Comparison of ENCODE assay signal across 1 cellular context in the genomic region with DNA sequence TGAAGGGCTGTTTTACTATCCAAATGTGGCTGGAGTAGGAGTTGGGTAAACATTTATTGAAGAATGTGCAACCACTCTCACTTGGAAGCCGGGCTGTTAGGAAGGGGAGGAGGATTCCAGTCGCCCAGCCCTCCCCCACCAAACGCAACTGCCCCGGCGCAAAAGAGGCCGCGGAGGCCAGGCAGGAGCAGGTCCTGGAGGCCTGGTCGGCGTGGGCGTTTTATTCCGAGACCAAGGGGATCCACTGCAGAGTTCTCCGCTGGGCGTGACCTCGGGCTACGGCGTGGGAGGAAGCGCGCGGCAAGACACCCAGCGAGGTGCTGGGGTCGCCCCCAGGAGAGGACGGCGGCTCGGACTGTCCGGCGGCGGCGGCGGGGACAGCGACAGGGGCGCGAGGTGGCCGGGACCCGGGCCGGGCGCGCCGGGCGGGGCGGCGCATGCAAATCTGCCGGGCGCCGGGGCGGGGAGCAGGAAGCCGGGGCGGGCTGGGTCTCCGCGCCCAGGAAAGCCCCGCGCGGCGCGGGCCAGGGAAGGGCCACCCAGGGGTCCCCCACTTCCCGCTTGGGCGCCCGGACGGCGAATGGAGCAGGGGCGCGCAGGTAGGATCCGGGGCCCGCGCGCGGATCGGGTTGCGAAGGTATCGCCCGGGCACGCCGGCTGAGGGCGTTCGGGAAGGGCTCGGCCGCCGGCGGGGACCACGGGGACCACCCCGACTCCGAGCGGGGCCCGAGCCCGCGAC.
A peak's percentile ranks its signal among the peaks of the same experiment; 100 is the strongest.
TF ChIP-seq lines count a peak whose summit lies in the region.

A gene (plus strand): TSS at position 553 of the 739 bp plus-strand sequence. CDS start 26,230 bp downstream, outside the sequence.

TF ChIP-seq in HepG2, 621 proteins besides CTCF, POLR2A, EP300 and RAD21 (continued from another document and continues in another):
- TF ChIP-seq, protein P1, sequence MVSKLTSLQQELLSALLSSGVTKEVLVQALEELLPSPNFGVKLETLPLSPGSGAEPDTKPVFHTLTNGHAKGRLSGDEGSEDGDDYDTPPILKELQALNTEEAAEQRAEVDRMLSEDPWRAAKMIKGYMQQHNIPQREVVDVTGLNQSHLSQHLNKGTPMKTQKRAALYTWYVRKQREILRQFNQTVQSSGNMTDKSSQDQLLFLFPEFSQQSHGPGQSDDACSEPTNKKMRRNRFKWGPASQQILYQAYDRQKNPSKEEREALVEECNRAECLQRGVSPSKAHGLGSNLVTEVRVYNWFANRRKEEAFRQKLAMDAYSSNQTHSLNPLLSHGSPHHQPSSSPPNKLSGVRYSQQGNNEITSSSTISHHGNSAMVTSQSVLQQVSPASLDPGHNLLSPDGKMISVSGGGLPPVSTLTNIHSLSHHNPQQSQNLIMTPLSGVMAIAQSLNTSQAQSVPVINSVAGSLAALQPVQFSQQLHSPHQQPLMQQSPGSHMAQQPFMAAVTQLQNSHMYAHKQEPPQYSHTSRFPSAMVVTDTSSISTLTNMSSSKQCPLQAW (CRISPR knock-in tag; IDR thresholded peaks at IDR 0.05): peak; percentile 76
- TF ChIP-seq, protein P2, sequence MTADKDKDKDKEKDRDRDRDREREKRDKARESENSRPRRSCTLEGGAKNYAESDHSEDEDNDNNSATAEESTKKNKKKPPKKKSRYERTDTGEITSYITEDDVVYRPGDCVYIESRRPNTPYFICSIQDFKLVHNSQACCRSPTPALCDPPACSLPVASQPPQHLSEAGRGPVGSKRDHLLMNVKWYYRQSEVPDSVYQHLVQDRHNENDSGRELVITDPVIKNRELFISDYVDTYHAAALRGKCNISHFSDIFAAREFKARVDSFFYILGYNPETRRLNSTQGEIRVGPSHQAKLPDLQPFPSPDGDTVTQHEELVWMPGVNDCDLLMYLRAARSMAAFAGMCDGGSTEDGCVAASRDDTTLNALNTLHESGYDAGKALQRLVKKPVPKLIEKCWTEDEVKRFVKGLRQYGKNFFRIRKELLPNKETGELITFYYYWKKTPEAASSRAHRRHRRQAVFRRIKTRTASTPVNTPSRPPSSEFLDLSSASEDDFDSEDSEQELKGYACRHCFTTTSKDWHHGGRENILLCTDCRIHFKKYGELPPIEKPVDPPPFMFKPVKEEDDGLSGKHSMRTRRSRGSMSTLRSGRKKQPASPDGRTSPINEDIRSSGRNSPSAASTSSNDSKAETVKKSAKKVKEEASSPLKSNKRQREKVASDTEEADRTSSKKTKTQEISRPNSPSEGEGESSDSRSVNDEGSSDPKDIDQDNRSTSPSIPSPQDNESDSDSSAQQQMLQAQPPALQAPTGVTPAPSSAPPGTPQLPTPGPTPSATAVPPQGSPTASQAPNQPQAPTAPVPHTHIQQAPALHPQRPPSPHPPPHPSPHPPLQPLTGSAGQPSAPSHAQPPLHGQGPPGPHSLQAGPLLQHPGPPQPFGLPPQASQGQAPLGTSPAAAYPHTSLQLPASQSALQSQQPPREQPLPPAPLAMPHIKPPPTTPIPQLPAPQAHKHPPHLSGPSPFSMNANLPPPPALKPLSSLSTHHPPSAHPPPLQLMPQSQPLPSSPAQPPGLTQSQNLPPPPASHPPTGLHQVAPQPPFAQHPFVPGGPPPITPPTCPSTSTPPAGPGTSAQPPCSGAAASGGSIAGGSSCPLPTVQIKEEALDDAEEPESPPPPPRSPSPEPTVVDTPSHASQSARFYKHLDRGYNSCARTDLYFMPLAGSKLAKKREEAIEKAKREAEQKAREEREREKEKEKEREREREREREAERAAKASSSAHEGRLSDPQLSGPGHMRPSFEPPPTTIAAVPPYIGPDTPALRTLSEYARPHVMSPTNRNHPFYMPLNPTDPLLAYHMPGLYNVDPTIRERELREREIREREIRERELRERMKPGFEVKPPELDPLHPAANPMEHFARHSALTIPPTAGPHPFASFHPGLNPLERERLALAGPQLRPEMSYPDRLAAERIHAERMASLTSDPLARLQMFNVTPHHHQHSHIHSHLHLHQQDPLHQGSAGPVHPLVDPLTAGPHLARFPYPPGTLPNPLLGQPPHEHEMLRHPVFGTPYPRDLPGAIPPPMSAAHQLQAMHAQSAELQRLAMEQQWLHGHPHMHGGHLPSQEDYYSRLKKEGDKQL (CRISPR knock-in tag; IDR thresholded peaks at IDR 0.05; ENCODE audit: low read depth): peak; percentile 64; the same call in 1 of the 2 replicates
- TF ChIP-seq SIX4 (CRISPR knock-in tag; IDR thresholded peaks at IDR 0.05): 0 out of 2 replicates have a peak, but pooled peaks have one; percentile 64
- TF ChIP-seq FOXJ3 (CRISPR knock-in tag; IDR thresholded peaks at IDR 0.05; ENCODE audit: borderline replicate concordance): 0 out of 2 replicates have a peak, but pooled peaks have one; percentile 34
- no peak for TF ChIP-seq SMARCC2 (IDR thresholded peaks at IDR 0.05)
- TF ChIP-seq FOXC1 (CRISPR knock-in tag; IDR thresholded peaks at IDR 0.05; ENCODE audit: borderline replicate concordance): 0 out of 2 replicates have a peak, but pooled peaks have one; percentile 7
- no peak for TF ChIP-seq NONO (IDR thresholded peaks at IDR 0.05)
- TF ChIP-seq NONO (CRISPR knock-in tag; conservative IDR thresholded peaks at IDR 0.05): no peak; the same call in none of the 2 replicates
- TF ChIP-seq CBFB (CRISPR knock-in tag; IDR thresholded peaks at IDR 0.05): no peak
- TF ChIP-seq, protein P3, sequence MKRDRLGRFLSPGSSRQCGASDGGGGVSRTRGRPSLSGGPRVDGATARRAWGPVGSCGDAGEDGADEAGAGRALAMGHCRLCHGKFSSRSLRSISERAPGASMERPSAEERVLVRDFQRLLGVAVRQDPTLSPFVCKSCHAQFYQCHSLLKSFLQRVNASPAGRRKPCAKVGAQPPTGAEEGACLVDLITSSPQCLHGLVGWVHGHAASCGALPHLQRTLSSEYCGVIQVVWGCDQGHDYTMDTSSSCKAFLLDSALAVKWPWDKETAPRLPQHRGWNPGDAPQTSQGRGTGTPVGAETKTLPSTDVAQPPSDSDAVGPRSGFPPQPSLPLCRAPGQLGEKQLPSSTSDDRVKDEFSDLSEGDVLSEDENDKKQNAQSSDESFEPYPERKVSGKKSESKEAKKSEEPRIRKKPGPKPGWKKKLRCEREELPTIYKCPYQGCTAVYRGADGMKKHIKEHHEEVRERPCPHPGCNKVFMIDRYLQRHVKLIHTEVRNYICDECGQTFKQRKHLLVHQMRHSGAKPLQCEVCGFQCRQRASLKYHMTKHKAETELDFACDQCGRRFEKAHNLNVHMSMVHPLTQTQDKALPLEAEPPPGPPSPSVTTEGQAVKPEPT (CRISPR knock-in tag; IDR thresholded peaks at IDR 0.05; ENCODE audit: low read depth): peak; percentile 56; the same call in 1 of the 2 replicates
- TF ChIP-seq TCF7 (IDR thresholded peaks at IDR 0.05; ENCODE audit: low read depth): peak; percentile 45; the same call in 1 of the 2 replicates
- TF ChIP-seq ZNF75D (CRISPR knock-in tag; IDR thresholded peaks at IDR 0.05; ENCODE audit: borderline replicate concordance): no peak
- no peak for TF ChIP-seq SAFB2 (CRISPR knock-in tag; IDR thresholded peaks at IDR 0.05; ENCODE audit: borderline replicate concordance, low read depth)
- no peak for TF ChIP-seq ZNF780A (CRISPR knock-in tag; IDR thresholded peaks at IDR 0.05)
- TF ChIP-seq TP53 (CRISPR knock-in tag; conservative IDR thresholded peaks at IDR 0.05): no peak
- no peak for TF ChIP-seq CC2D1A (CRISPR knock-in tag; IDR thresholded peaks at IDR 0.05)
- TF ChIP-seq NR2C2 (CRISPR knock-in tag; IDR thresholded peaks at IDR 0.05; ENCODE audit: borderline replicate concordance): peak; percentile 49; the same call in 1 of the 2 replicates
- no peak for TF ChIP-seq REL (CRISPR knock-in tag; conservative IDR thresholded peaks at IDR 0.05)
- TF ChIP-seq, protein P4, sequence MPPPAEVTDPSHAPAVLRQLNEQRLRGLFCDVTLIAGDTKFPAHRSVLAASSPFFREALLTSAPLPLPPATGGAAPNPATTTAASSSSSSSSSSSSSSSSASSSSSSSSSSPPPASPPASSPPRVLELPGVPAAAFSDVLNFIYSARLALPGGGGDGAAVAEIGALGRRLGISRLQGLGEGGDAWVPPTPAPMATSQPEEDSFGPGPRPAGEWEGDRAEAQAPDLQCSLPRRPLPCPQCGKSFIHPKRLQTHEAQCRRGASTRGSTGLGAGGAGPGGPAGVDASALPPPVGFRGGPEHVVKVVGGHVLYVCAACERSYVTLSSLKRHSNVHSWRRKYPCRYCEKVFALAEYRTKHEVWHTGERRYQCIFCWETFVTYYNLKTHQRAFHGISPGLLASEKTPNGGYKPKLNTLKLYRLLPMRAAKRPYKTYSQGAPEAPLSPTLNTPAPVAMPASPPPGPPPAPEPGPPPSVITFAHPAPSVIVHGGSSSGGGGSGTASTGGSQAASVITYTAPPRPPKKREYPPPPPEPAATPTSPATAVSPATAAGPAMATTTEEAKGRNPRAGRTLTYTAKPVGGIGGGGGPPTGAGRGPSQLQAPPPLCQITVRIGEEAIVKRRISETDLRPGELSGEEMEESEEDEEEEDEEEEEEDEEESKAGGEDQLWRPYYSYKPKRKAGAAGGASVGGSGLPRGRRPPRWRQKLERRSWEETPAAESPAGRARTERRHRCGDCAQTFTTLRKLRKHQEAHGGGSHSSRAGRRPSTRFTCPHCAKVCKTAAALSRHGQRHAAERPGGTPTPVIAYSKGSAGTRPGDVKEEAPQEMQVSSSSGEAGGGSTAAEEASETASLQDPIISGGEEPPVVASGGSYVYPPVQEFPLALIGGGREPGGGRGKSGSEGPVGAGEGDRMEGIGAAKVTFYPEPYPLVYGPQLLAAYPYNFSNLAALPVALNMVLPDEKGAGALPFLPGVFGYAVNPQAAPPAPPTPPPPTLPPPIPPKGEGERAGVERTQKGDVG (CRISPR knock-in tag; IDR thresholded peaks at IDR 0.05; ENCODE audit: borderline replicate concordance): no peak
- no peak for TF ChIP-seq RAD51 (IDR thresholded peaks at IDR 0.05; ENCODE audit: borderline replicate concordance)
- TF ChIP-seq, protein P5, sequence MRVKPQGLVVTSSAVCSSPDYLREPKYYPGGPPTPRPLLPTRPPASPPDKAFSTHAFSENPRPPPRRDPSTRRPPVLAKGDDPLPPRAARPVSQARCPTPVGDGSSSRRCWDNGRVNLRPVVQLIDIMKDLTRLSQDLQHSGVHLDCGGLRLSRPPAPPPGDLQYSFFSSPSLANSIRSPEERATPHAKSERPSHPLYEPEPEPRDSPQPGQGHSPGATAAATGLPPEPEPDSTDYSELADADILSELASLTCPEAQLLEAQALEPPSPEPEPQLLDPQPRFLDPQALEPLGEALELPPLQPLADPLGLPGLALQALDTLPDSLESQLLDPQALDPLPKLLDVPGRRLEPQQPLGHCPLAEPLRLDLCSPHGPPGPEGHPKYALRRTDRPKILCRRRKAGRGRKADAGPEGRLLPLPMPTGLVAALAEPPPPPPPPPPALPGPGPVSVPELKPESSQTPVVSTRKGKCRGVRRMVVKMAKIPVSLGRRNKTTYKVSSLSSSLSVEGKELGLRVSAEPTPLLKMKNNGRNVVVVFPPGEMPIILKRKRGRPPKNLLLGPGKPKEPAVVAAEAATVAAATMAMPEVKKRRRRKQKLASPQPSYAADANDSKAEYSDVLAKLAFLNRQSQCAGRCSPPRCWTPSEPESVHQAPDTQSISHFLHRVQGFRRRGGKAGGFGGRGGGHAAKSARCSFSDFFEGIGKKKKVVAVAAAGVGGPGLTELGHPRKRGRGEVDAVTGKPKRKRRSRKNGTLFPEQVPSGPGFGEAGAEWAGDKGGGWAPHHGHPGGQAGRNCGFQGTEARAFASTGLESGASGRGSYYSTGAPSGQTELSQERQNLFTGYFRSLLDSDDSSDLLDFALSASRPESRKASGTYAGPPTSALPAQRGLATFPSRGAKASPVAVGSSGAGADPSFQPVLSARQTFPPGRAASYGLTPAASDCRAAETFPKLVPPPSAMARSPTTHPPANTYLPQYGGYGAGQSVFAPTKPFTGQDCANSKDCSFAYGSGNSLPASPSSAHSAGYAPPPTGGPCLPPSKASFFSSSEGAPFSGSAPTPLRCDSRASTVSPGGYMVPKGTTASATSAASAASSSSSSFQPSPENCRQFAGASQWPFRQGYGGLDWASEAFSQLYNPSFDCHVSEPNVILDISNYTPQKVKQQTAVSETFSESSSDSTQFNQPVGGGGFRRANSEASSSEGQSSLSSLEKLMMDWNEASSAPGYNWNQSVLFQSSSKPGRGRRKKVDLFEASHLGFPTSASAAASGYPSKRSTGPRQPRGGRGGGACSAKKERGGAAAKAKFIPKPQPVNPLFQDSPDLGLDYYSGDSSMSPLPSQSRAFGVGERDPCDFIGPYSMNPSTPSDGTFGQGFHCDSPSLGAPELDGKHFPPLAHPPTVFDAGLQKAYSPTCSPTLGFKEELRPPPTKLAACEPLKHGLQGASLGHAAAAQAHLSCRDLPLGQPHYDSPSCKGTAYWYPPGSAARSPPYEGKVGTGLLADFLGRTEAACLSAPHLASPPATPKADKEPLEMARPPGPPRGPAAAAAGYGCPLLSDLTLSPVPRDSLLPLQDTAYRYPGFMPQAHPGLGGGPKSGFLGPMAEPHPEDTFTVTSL (CRISPR knock-in tag; IDR thresholded peaks at IDR 0.05; ENCODE audit: borderline replicate concordance): 0 out of 2 replicates have a peak, but pooled peaks have one; percentile 47
- TF ChIP-seq, protein P6, sequence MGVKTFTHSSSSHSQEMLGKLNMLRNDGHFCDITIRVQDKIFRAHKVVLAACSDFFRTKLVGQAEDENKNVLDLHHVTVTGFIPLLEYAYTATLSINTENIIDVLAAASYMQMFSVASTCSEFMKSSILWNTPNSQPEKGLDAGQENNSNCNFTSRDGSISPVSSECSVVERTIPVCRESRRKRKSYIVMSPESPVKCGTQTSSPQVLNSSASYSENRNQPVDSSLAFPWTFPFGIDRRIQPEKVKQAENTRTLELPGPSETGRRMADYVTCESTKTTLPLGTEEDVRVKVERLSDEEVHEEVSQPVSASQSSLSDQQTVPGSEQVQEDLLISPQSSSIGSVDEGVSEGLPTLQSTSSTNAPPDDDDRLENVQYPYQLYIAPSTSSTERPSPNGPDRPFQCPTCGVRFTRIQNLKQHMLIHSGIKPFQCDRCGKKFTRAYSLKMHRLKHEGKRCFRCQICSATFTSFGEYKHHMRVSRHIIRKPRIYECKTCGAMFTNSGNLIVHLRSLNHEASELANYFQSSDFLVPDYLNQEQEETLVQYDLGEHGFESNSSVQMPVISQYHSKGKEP (CRISPR knock-in tag; IDR thresholded peaks at IDR 0.05): no peak
- no peak for TF ChIP-seq ZNF781 (CRISPR knock-in tag; IDR thresholded peaks at IDR 0.05; ENCODE audit: borderline replicate concordance, not compliant biosample characterization)
- no peak for TF ChIP-seq ZNF567 (CRISPR knock-in tag; IDR thresholded peaks at IDR 0.05; ENCODE audit: borderline replicate concordance)
- TF ChIP-seq, protein P7, sequence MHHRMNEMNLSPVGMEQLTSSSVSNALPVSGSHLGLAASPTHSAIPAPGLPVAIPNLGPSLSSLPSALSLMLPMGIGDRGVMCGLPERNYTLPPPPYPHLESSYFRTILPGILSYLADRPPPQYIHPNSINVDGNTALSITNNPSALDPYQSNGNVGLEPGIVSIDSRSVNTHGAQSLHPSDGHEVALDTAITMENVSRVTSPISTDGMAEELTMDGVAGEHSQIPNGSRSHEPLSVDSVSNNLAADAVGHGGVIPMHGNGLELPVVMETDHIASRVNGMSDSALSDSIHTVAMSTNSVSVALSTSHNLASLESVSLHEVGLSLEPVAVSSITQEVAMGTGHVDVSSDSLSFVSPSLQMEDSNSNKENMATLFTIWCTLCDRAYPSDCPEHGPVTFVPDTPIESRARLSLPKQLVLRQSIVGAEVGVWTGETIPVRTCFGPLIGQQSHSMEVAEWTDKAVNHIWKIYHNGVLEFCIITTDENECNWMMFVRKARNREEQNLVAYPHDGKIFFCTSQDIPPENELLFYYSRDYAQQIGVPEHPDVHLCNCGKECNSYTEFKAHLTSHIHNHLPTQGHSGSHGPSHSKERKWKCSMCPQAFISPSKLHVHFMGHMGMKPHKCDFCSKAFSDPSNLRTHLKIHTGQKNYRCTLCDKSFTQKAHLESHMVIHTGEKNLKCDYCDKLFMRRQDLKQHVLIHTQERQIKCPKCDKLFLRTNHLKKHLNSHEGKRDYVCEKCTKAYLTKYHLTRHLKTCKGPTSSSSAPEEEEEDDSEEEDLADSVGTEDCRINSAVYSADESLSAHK (CRISPR knock-in tag; IDR thresholded peaks at IDR 0.05; ENCODE audit: borderline replicate concordance): no peak
- TF ChIP-seq, protein P8, sequence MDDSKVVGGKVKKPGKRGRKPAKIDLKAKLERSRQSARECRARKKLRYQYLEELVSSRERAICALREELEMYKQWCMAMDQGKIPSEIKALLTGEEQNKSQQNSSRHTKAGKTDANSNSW (CRISPR knock-in tag; IDR thresholded peaks at IDR 0.05; ENCODE audit: borderline replicate concordance): no peak; the same call in 1 of the 2 replicates
